27 cellular contexts compared by ENCODE assay signal in the genomic region with DNA sequence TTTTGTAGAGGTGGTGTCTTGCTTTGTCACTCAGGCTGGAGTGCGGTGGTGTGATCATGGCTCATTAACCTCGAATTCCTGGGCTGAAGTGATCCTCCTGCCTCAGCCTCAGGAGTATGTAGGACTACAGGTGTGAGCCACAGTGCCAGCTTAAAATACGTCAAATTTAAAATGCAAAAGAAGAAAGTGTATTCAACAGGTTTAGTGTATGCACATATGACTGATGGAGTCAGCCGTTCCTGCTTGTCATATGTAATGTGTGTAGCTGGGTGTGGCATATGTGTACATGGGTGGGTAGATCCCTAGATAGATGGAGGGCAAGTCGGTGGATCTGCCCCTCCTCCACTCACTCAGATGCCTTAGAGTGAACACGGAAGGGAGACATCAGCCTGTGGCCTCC.
"Had no signal": no experiment of that assay in that cellular context is flagged by ENCODE, and none has a peak within 500 bp of the region (broad histone marks: within the 10 kb centered on the region; RNA-seq: fewer than 3 reads in every experiment).

No MANE protein-coding gene starts in this region.

- H3K27me3 Mint-ChIP-seq: naive B cell, progenitor cell of endocrine pancreas had no signal

- H3K36me3 ChIP-seq: neural progenitor cell, right lobe of liver, suprapubic skin, transverse colon, upper lobe of right lung had no signal

- H2AFZ ChIP-seq: neural progenitor cell, parathyroid adenoma had no signal

- H3K4me3 Mint-ChIP-seq: immature natural killer cell, mesothelial cell of epicardium, nephron, neural progenitor cell had no signal

- H3K4me1 ChIP-seq: parathyroid adenoma, right lobe of liver, suprapubic skin, upper lobe of right lung had no signal

- H3K4me3 ChIP-seq: lung, mucosa of descending colon, neural progenitor cell, right lobe of liver, smooth muscle cell, suprapubic skin, transverse colon, upper lobe of right lung had no signal

- ATAC-seq: left lobe of liver; mucosa of descending colon; right lobe of liver; stimulated activated naive CD8-positive, alpha-beta T cell treated with anti-CD3 and anti-CD28 coated beads, Interleukin-15, Interleukin-2, amounts not matched to agents 100 U/mL and 50 U/mL, for 24 hours; upper lobe of right lung had no signal

- FAIRE-seq: colon, frontal cortex had no signal

- H3K27ac Mint-ChIP-seq: mesothelial cell of epicardium, naive B cell, nephron, neural progenitor cell, progenitor cell of endocrine pancreas had no signal

- H3K4me2 ChIP-seq: neural progenitor cell, smooth muscle cell had no signal

- H3K9ac ChIP-seq: neural progenitor cell, parathyroid adenoma had no signal

- DNase-seq: dorsolateral prefrontal cortex; effector CD4-positive, alpha-beta T cell; hypothalamus; immature natural killer cell; islet precursor cell; mesenchymal stem cell; mucosa of descending colon; naive B cell; right lobe of liver; stimulated activated CD4-positive, alpha-beta T cell treated with anti-CD3 and anti-CD28 coated beads, Interleukin-12 subunit alpha, Interleukin-12 subunit beta, amount 100 ng/mL, for 4 hours; stimulated activated CD4-positive, alpha-beta T cell treated with anti-CD3 and anti-CD28 coated beads, Interleukin-1b, Interleukin-23, amount 100 ng/mL, for 48 hours; stimulated activated CD4-positive, alpha-beta T cell treated with anti-CD3 and anti-CD28 coated beads, Interleukin-4, amount 100 ng/mL, for 1 hour; stimulated activated CD8-positive, alpha-beta memory T cell treated with anti-CD3 and anti-CD28 coated beads, Interleukin-4, amount 100 ng/mL, for 48 hours; stimulated activated naive CD8-positive, alpha-beta T cell treated with anti-CD3 and anti-CD28 coated beads, Interleukin-15, Interleukin-2, amounts not matched to agents 100 U/mL and 50 U/mL, for 24 hours; transverse colon; upper lobe of right lung had no signal

- H3K27me3 ChIP-seq: dorsolateral prefrontal cortex, neural progenitor cell, right lobe of liver, suprapubic skin, transverse colon, upper lobe of right lung had no signal

- H3K27ac ChIP-seq: neural progenitor cell, parathyroid adenoma, right lobe of liver, suprapubic skin, transverse colon, upper lobe of right lung had no signal

- H3K9me3 ChIP-seq: right lobe of liver, suprapubic skin, upper lobe of right lung had no signal
